Comparison of ENCODE assay signal across 6 cellular contexts in genomic region chr1:155174334-155175280, GRCh38. TPM values are rescaled to one million over a fixed set of nuclear protein-coding genes. Genes with fewer than 3 reads are reported as not detected.
DNase-seq lines count a peak whose midpoint lies in the region; ATAC-seq and TF ChIP-seq lines count a peak whose summit lies in the region.

No MANE protein-coding gene starts in this region.

- H3K9me3 ChIP-seq in DOHH2 (ENCODE audit: control insufficient read depth, insufficient read depth, low read length): no peaks in the 10 kb centered on the region
- H3K9me3 ChIP-seq in PC-9 (ENCODE audit: insufficient read depth, low read depth): no peaks in the 10 kb centered on the region
- H3K9me3 ChIP-seq in ovary: no peaks in the 10 kb centered on the region

- peaks cover 20% of the 10 kb centered on the region for H3K79me2 ChIP-seq in DOHH2 (ENCODE audit: control insufficient read depth, low read length)
- H3K79me2 ChIP-seq in PC-9 (ENCODE audit: low read depth): peaks cover 17% of the 10 kb centered on the region

- H3K4me1 ChIP-seq in DOHH2 (ENCODE audit: control insufficient read depth, low read length) (peaks cover 45% of the 10 kb centered on the region), PC-9 (replicated peaks; ENCODE audit: insufficient read depth) (peaks cover 32% of the 10 kb centered on the region), ovary (ENCODE audit: insufficient read depth) (no peaks in the 10 kb centered on the region)

- DNase-seq in PC-9: no peak
- DNase-seq in cerebellar cortex (ENCODE audit: low spot score): peak; percentile 71
- DNase-seq in ovary: peak in 2 of 5 donors; percentile 45 to 49
- no peak for DNase-seq in occipital lobe (lab: John Stamatoyannopoulos, UW)

- no peak for ATAC-seq in GM19023 (IDR thresholded peaks at IDR 0.05; ENCODE audit: unreplicated experiment)

- POLR2A ChIA-PET in PC-9 (lab: Charles Lee; ENCODE audit: unreplicated experiment): interaction anchor here (0.6 to 1.1 kb wide), 3 partner anchors 19 to 50 kb away, joined by 3 to 26 read pairs (median 3); no protein-coding TSS in a partner anchor

- 4 to 8% (median 5%) methylated on average over 32 to 35 of the region's 35 CpGs for WGBS in ovary, 3 donors

- no peaks in the 10 kb centered on the region for H3K9me2 ChIP-seq in DOHH2 (replicated peaks; ENCODE audit: control insufficient read depth, low read length)
- no peaks in the 10 kb centered on the region for H3K9me2 ChIP-seq in PC-9 (ENCODE audit: insufficient read depth)

- H4K20me1 ChIP-seq in DOHH2 (ENCODE audit: control insufficient read depth, insufficient read depth, low read depth, low read length): no peaks in the 10 kb centered on the region
- H4K20me1 ChIP-seq in PC-9 (ENCODE audit: insufficient read depth): 0 out of 2 replicates have a peak, but pooled peaks cover 5% of the 10 kb centered on the region

- H3F3A ChIP-seq in DOHH2 (ENCODE audit: control insufficient read depth, insufficient read depth): peaks cover 13% of the 10 kb centered on the region; the same call in 1 of the 2 replicates
- peaks cover 34% of the 10 kb centered on the region; the same call in 1 of the 2 replicates for H3F3A ChIP-seq in PC-9 (ENCODE audit: insufficient read depth, low read depth)

- CTCF ChIA-PET in PC-9 (lab: Charles Lee): interaction anchor here (0.5 to 2.1 kb wide), 5 partner anchors 19 to 204 kb away, joined by 3 to 9 read pairs (median 4); partner anchors contain the start of gene SHC1

- H3K36me3 ChIP-seq in DOHH2 (ENCODE audit: control insufficient read depth, low read length) (peaks cover 37% of the 10 kb centered on the region), PC-9 (ENCODE audit: low read depth) (no peaks in the 10 kb centered on the region; the same call in 1 of the 2 replicates), ovary (no peaks in the 10 kb centered on the region)

- H2AFZ ChIP-seq in PC-9: no peak overlapping the region

- BruUV-seq in PC-9 (replicated peaks; lab: Mats Ljungman, UMichigan): no TSS peak

- peak overlapping the region; percentile 76 for H3K4me2 ChIP-seq in DOHH2 (ENCODE audit: low read length)
- peak overlapping the region; percentile 96 for H3K4me2 ChIP-seq in PC-9

- intact Hi-C loops in PC-9 (cut with micrococcal nuclease; ENCODE audit: unreplicated experiment) (no loop called here), ovary (cut with DNase I) (loop anchor here in 2 of 4 donors (5.0 to 10.0 kb wide), 3 partner anchors 37 to 420 kb away; partner anchors contain the start of genes RUSC1 (in 1 of the 2) and SLC50A1 (in 1 of the 2))

- TF ChIP-seq POLR2A in ovary (IDR thresholded peaks at IDR 0.05): no peak

- H3K27me3 ChIP-seq in DOHH2 (ENCODE audit: control insufficient read depth, low read length) (no peaks in the 10 kb centered on the region), PC-9 (ENCODE audit: insufficient read depth, low read depth) (no peaks in the 10 kb centered on the region), ovary (no peaks in the 10 kb centered on the region)

- TF ChIP-seq CTCF in DOHH2 (IDR thresholded peaks at IDR 0.05; ENCODE audit: low read depth, low read length, poor library complexity, severe bottlenecking) (no peak), PC-9 (conservative IDR thresholded peaks at IDR 0.05) (no peak), ovary (IDR thresholded peaks at IDR 0.05) (no peak)

- TF ChIP-seq EP300 in ovary (IDR thresholded peaks at IDR 0.05): no peak

- H3K27ac ChIP-seq in DOHH2 (ENCODE audit: low read depth, low read length): no peak overlapping the region
- no peak overlapping the region for H3K27ac ChIP-seq in PC-9
- no peak overlapping the region for H3K27ac ChIP-seq in ovary

- H3K4me3 ChIP-seq in DOHH2 (ENCODE audit: low read length): peak overlapping the region; percentile 90
- peak overlapping the region; percentile 89; the same call in 1 of the 2 replicates for H3K4me3 ChIP-seq in PC-9
- peak overlapping the region; percentile 95 for H3K4me3 ChIP-seq in ovary

RNA-seq across cellular contexts. Expression of gene TRIM46, which starts 1.0 kb away (rescaled TPM):
- total RNA-seq in PC-9 (2021) (6.0 and 6.2 TPM in 2 replicates), ovary (under 1 TPM in 6 of 7 donors, not detected in 1; 0.12 to 0.87 (median 0.54) TPM), occipital lobe (21.1 TPM)
- polyA plus RNA-seq in ovary: under 1 TPM; 0.12 to 0.24 TPM

RNA-seq across cellular contexts. Expression of gene KRTCAP2, which starts 1.5 kb away (rescaled TPM):
- total RNA-seq in PC-9 (2021): 112 and 156 TPM in 2 replicates
- total RNA-seq in ovary: 100 to 1,000 TPM in 6 of 7 donors, 10 to 100 TPM in 1; 96.5 to 209 (median 158) TPM
- polyA plus RNA-seq in ovary: 100 to 1,000 TPM; 219 to 499 TPM
- 59.0 TPM for total RNA-seq in occipital lobe

RNA-seq across cellular contexts. Expression of gene THBS3, which starts 33.1 kb away (rescaled TPM):
- total RNA-seq in PC-9 (2021) (45.4 and 58.8 TPM in 2 replicates), ovary (10 to 100 TPM; 19.9 to 50.2 (median 29.1) TPM), occipital lobe (8.3 TPM)
- polyA plus RNA-seq in ovary: 10 to 100 TPM; 23.1 to 28.2 TPM

RNA-seq across cellular contexts. Expression of gene MTX1, which starts 33.9 kb away (rescaled TPM):
- 56.1 and 68.9 TPM in 2 replicates for total RNA-seq in PC-9 (2021)
- 10 to 100 TPM; 18.5 to 33.4 (median 27.7) TPM for total RNA-seq in ovary
- polyA plus RNA-seq in ovary: 10 to 100 TPM; 15.6 to 35.4 TPM
- 15.3 TPM for total RNA-seq in occipital lobe

RNA-seq across cellular contexts. Expression of gene DPM3, which starts 34.3 kb away (rescaled TPM):
- total RNA-seq in PC-9 (2021): 83.7 and 127 TPM in 2 replicates
- total RNA-seq in ovary: 100 to 1,000 TPM in 1 of 7 donors, 10 to 100 TPM in 6; 59.3 to 126 (median 85.5) TPM
- polyA plus RNA-seq in ovary: 100 to 1,000 TPM in 1 of 2 donors, under 1 TPM in 1; 0.70 to 168 TPM
- total RNA-seq in occipital lobe: 12.0 TPM
